ENCODE assay signal across 9 cellular contexts in the genomic region with DNA sequence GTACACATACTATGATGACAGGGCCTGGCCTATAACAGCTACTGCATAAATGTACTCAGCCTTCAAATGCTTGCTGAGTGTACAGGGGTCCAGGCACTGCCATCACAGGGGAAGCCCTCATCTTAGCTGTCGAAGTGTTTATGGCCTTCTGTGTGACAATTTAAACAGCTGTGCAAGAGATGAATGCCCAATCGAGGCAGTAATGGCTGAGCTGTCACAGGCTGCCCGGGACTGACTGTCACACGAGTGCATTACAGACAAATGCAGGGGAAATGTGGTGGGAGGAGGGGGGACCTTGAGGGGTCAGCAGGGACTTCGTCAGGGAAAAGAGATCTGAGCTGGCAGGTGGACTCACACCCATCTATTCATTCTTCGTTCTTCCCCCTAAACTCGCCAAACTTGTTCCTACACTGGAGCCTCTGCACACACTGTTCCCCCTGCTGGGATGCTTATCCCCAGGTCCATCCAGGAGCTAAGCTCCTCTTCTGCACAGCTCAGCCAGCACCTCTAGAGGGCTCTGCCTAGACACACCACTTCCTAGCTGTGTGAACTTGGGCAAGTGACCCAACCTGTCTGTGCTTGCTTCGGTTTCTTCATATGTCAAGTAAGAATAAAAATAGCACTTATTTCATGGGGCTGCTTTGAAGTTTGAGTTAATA.
DNase-seq lines count a peak whose midpoint lies in the region; ATAC-seq and TF ChIP-seq lines count a peak whose summit lies in the region.
"Had no signal": no experiment of that assay in that cellular context is flagged by ENCODE, and none has a peak within 500 bp of the region (broad histone marks: within the 10 kb centered on the region; RNA-seq: fewer than 3 reads in every experiment).

No MANE protein-coding gene starts in this region.

- no peaks in the 10 kb centered on the region for H3K9me3 Mint-ChIP-seq in activated naive CD8-positive, alpha-beta T cell treated with anti-CD3 and anti-CD28 coated beads, Interleukin-2, amount 50 U/mL, for 24 hours
- H3K9me3 Mint-ChIP-seq in osteocyte (ENCODE audit: unreplicated experiment), result no peaks in the 10 kb centered on the region
- H3K9me3 Mint-ChIP-seq: CD4-positive, CD25-positive, alpha-beta regulatory T cell had no signal

- H3K4me3 Mint-ChIP-seq in activated naive CD8-positive, alpha-beta T cell treated with anti-CD3 and anti-CD28 coated beads, Interleukin-2, amount 50 U/mL, for 24 hours, result no peak overlapping the region
- no peak overlapping the region for H3K4me3 Mint-ChIP-seq in osteocyte (ENCODE audit: unreplicated experiment)
- H3K4me3 Mint-ChIP-seq: CD4-positive, CD25-positive, alpha-beta regulatory T cell had no signal

- intact Hi-C loops in adrenal gland (cut with DNase I), result no loop called here

- TF ChIP-seq CTCF in osteocyte (IDR thresholded peaks at IDR 0.05) (peak; percentile 35), adrenal gland (IDR thresholded peaks at IDR 0.05) (peak in 2 of 6 experiments; percentile 7 to 24)

- H3K27ac ChIP-seq in Karpas-422 (ENCODE audit: low read length) (no peak overlapping the region), adrenal gland (no peak overlapping the region)

- no peaks in the 10 kb centered on the region for H3K27me3 ChIP-seq in Karpas-422 (ENCODE audit: low read length)
- H3K27me3 ChIP-seq in adrenal gland, result no peaks in the 10 kb centered on the region

- no peak overlapping the region for H3K4me2 ChIP-seq in Karpas-422 (ENCODE audit: low read depth, low read length, poor library complexity, severe bottlenecking)

- H3K27me3 Mint-ChIP-seq in activated naive CD8-positive, alpha-beta T cell treated with anti-CD3 and anti-CD28 coated beads, Interleukin-2, amount 50 U/mL, for 24 hours, result no peaks in the 10 kb centered on the region
- peaks cover 31% of the 10 kb centered on the region for H3K27me3 Mint-ChIP-seq in osteocyte (ENCODE audit: unreplicated experiment)

- peaks cover 10% of the 10 kb centered on the region for H3K4me1 Mint-ChIP-seq in activated naive CD8-positive, alpha-beta T cell treated with anti-CD3 and anti-CD28 coated beads, Interleukin-2, amount 50 U/mL, for 24 hours
- H3K4me1 Mint-ChIP-seq in osteocyte (ENCODE audit: unreplicated experiment), result no peaks in the 10 kb centered on the region

- H3K9me3 ChIP-seq in Karpas-422 (ENCODE audit: low read length) (no peaks in the 10 kb centered on the region), adrenal gland (replicated peaks in 1 of 3) (no peaks in the 10 kb centered on the region)

- H4K20me1 ChIP-seq in Karpas-422 (ENCODE audit: insufficient read depth, low read depth, low read length), result peaks cover 9% of the 10 kb centered on the region; the same call in 1 of the 2 replicates

- peak; percentile 49 for ATAC-seq in activated naive CD8-positive, alpha-beta T cell treated with anti-CD3 and anti-CD28 coated beads, Interleukin-2, amount 50 U/mL, for 24 hours
- ATAC-seq in HG02588 (IDR thresholded peaks at IDR 0.05; ENCODE audit: unreplicated experiment) (no peak), GM19455 (IDR thresholded peaks at IDR 0.05; ENCODE audit: unreplicated experiment) (no peak)

- no peaks in the 10 kb centered on the region for H3K9me2 ChIP-seq in Karpas-422 (replicated peaks; ENCODE audit: insufficient read depth, low read length)

- 73 to 81% (median 76%) methylated on average over 8 of the region's 8 CpGs for WGBS in adrenal gland, 4 donors

- no peak for TF ChIP-seq POLR2A in adrenal gland (IDR thresholded peaks at IDR 0.05)

- H2AFZ ChIP-seq in Karpas-422 (ENCODE audit: low read length), result no peak overlapping the region

- no peak overlapping the region for H3K27ac Mint-ChIP-seq in activated naive CD8-positive, alpha-beta T cell treated with anti-CD3 and anti-CD28 coated beads, Interleukin-2, amount 50 U/mL, for 24 hours
- no peak overlapping the region for H3K27ac Mint-ChIP-seq in osteocyte (ENCODE audit: unreplicated experiment)

- H3K36me3 ChIP-seq in Karpas-422 (ENCODE audit: insufficient read depth, low read length) (no peaks in the 10 kb centered on the region), adrenal gland (replicated peaks in 1 of 2) (no peaks in the 10 kb centered on the region)

- DNase-seq in NCI-H82 (lab: John Stamatoyannopoulos, UW), result peak; percentile 65
- no peak for DNase-seq in NCI-H82 treated with DMSO at 0.1 percent for 48 hours (lab: John Stamatoyannopoulos, UW; ENCODE audit: unreplicated experiment)
- DNase-seq in Karpas-422, result peak; percentile 80
- no peak for DNase-seq in activated naive CD8-positive, alpha-beta T cell treated with anti-CD3 and anti-CD28 coated beads, Interleukin-2, amount 50 U/mL, for 24 hours
- no peak for DNase-seq in osteocyte (ENCODE audit: extremely low spot score, unreplicated experiment)
- no peak for DNase-seq in adrenal gland

- no peaks in the 10 kb centered on the region for H3K79me2 ChIP-seq in Karpas-422 (ENCODE audit: low read length)

- H3K4me3 ChIP-seq in Karpas-422 (ENCODE audit: low read length) (no peak overlapping the region), adrenal gland (no peak overlapping the region)

- no peak overlapping the region for H3K9ac ChIP-seq in Karpas-422 (ENCODE audit: low read length)

- H3K36me3 Mint-ChIP-seq in activated naive CD8-positive, alpha-beta T cell treated with anti-CD3 and anti-CD28 coated beads, Interleukin-2, amount 50 U/mL, for 24 hours (ENCODE audit: low read depth), result no peaks in the 10 kb centered on the region
- no peaks in the 10 kb centered on the region for H3K36me3 Mint-ChIP-seq in osteocyte (ENCODE audit: unreplicated experiment)
- H3K36me3 Mint-ChIP-seq: CD4-positive, CD25-positive, alpha-beta regulatory T cell had no signal

- peaks cover 9% of the 10 kb centered on the region for H3K4me1 ChIP-seq in Karpas-422 (ENCODE audit: low read length)
- no peaks in the 10 kb centered on the region for H3K4me1 ChIP-seq in adrenal gland (replicated peaks in 1 of 2)

Comparison
In these comparisons a context has a peak if more than half of its experiments do, and no peak if none do; other contexts are left out.
1. DNase-seq: peak in NCI-H82 (single experiment) and Karpas-422 (single experiment); none in NCI-H82 treated with DMSO at 0.1 percent for 48 hours (single experiment), activated naive CD8-positive, alpha-beta T cell treated with anti-CD3 and anti-CD28 coated beads, Interleukin-2, amount 50 U/mL, for 24 hours (single experiment), osteocyte (single experiment) and adrenal gland (0 of 7).